Comparison of ENCODE assay signal across 11 cellular contexts in genomic region chr1:19458815-19459417, GRCh38. TPM values are rescaled to one million over a fixed set of nuclear protein-coding genes. Genes with fewer than 3 reads are reported as not detected.
A peak's percentile ranks its signal among the peaks of the same experiment; 100 is the strongest.
DNase-seq lines count a peak whose midpoint lies in the region; ATAC-seq and TF ChIP-seq lines count a peak whose summit lies in the region.
"Had no signal": no experiment of that assay in that cellular context is flagged by ENCODE, and none has a peak within 500 bp of the region (broad histone marks: within the 10 kb centered on the region; RNA-seq: fewer than 3 reads in every experiment).

No MANE protein-coding gene starts in this region.

- no peak overlapping the region for H3K4me3 Mint-ChIP-seq in nephron progenitor cell

- peak overlapping the region in 6 of 11 experiments; percentile 6 to 31 (median 20); a peak in 4 of 22 replicates for H3K9ac ChIP-seq in BLaER1 treated with 17β-estradiol and CSF1 and Interleukin-3, amounts not matched to agents 10 nM and 100 nM
- no peak overlapping the region for H3K9ac ChIP-seq in PC-3 (ENCODE audit: low read length)

- H3K9me2 ChIP-seq in PC-3 (replicated peaks; ENCODE audit: low read length), result no peaks in the 10 kb centered on the region

- TF ChIP-seq CTCF in PC-3 (conservative IDR thresholded peaks at IDR 0.05; ENCODE audit: low read depth, low read length) (no peak), epithelial cell of proximal tubule (conservative IDR thresholded peaks at IDR 0.05; ENCODE audit: low read depth, low read length) (peak; percentile 14), nephron progenitor cell (IDR thresholded peaks at IDR 0.05) (no peak), WERI-Rb-1 (IDR thresholded peaks at IDR 0.05; ENCODE audit: low read depth, low read length) (no peak)

- peak overlapping the region; percentile 71 to 99 (median 83) for H3K4me2 ChIP-seq in BLaER1 treated with 17β-estradiol and CSF1 and Interleukin-3, amounts not matched to agents 10 nM and 100 nM
- H3K4me2 ChIP-seq in PC-3 (ENCODE audit: low read length), result no peak overlapping the region

- CTCF ChIA-PET in PC-3 (lab: Charles Lee), result no interaction called here

- H3K27me3 ChIP-seq in BLaER1 treated with 17β-estradiol and CSF1 and Interleukin-3, amounts not matched to agents 10 nM and 100 nM, result no peaks in the 10 kb centered on the region
- H3K27me3 ChIP-seq in PC-3 (ENCODE audit: low read length) (no peaks in the 10 kb centered on the region), WERI-Rb-1 (ENCODE audit: insufficient read depth, low read depth, severe bottlenecking) (no peaks in the 10 kb centered on the region)
- H3K27me3 ChIP-seq: pancreas had no signal

- intact Hi-C loops in PC-3 (cut with micrococcal nuclease), result loop anchor here (10.0 kb wide), 1 partner anchor 64 kb away; no protein-coding TSS in a partner anchor

- no peak for DNase-seq in PC-3
- no peak for DNase-seq in epithelial cell of proximal tubule (ENCODE audit: low read depth)
- DNase-seq in nephron progenitor cell, result no peak
- no peak for DNase-seq in WERI-Rb-1
- DNase-seq: dermis blood vessel endothelial cell, NCI-H2171, pancreas had no signal

- no peaks in the 10 kb centered on the region for H3F3A ChIP-seq in PC-3 (ENCODE audit: low read length, unreplicated experiment)

- H4K20me1 ChIP-seq in BLaER1 treated with 17β-estradiol and CSF1 and Interleukin-3, amounts not matched to agents 10 nM and 100 nM, result peaks cover 66 to 100% (median 98%) of the 10 kb centered on the region in 11 experiments
- peaks cover 50% of the 10 kb centered on the region for H4K20me1 ChIP-seq in PC-3 (ENCODE audit: low read length)

- peaks cover 12% of the 10 kb centered on the region for H3K36me3 Mint-ChIP-seq in nephron progenitor cell (ENCODE audit: low read depth)

- H3K27ac ChIP-seq in BLaER1 treated with 17β-estradiol and CSF1 and Interleukin-3, amounts not matched to agents 10 nM and 100 nM, result peak overlapping the region in 7 of 11 experiments; percentile 17 to 72 (median 50); a peak in 9 of 22 replicates
- H3K27ac ChIP-seq in PC-3 (ENCODE audit: low read length) (no peak overlapping the region), WERI-Rb-1 (no peak overlapping the region)
- H3K27ac ChIP-seq: pancreas had no signal

- H3K79me2 ChIP-seq in PC-3 (ENCODE audit: low read length), result peaks cover 95% of the 10 kb centered on the region

- H3K4me1 Mint-ChIP-seq in nephron progenitor cell, result peaks cover 71% of the 10 kb centered on the region

- H3K36me3 ChIP-seq in BLaER1 treated with 17β-estradiol and CSF1 and Interleukin-3, amounts not matched to agents 10 nM and 100 nM, result peaks cover 0 to 24% (median 7%) of the 10 kb centered on the region in 11 experiments; a peak in 9 of 22 replicates
- H3K36me3 ChIP-seq in PC-3 (ENCODE audit: low read depth, low read length), result no peaks in the 10 kb centered on the region
- H3K36me3 ChIP-seq in WERI-Rb-1, result no peaks in the 10 kb centered on the region; the same call in 1 of the 2 replicates
- H3K36me3 ChIP-seq: pancreas had no signal

- BruUV-seq in PC-3 (replicated peaks; lab: Mats Ljungman, UMichigan), result no TSS peak

- ATAC-seq in PC-3 (peak; percentile 43), GM21367 (IDR thresholded peaks at IDR 0.05; ENCODE audit: unreplicated experiment) (no peak), HG02678 (IDR thresholded peaks at IDR 0.05; ENCODE audit: unreplicated experiment) (no peak), HG03378 (IDR thresholded peaks at IDR 0.05; ENCODE audit: unreplicated experiment) (no peak)

- no peaks in the 10 kb centered on the region for H3K27me3 Mint-ChIP-seq in nephron progenitor cell (ENCODE audit: low read depth, poor library complexity)

- H3K4me3 ChIP-seq in BLaER1 treated with 17β-estradiol and CSF1 and Interleukin-3, amounts not matched to agents 10 nM and 100 nM, result no peak overlapping the region
- H3K4me3 ChIP-seq in PC-3 (ENCODE audit: low read length) (no peak overlapping the region), epithelial cell of proximal tubule (ENCODE audit: low read depth, low read length) (no peak overlapping the region), WERI-Rb-1 (ENCODE audit: low read depth, low read length) (no peak overlapping the region)
- H3K4me3 ChIP-seq: pancreas had no signal

- H3K4me1 ChIP-seq in BLaER1 treated with 17β-estradiol and CSF1 and Interleukin-3, amounts not matched to agents 10 nM and 100 nM, result peaks cover 87 to 95% (median 89%) of the 10 kb centered on the region in 10 experiments
- peaks cover 24% of the 10 kb centered on the region for H3K4me1 ChIP-seq in PC-3 (ENCODE audit: insufficient read depth, low read length)

- POLR2A ChIA-PET in PC-3 (lab: Charles Lee; ENCODE audit: unreplicated experiment), result no interaction called here

- H3K9me3 ChIP-seq in BLaER1 treated with 17β-estradiol and CSF1 and Interleukin-3, amounts not matched to agents 10 nM and 100 nM (replicated peaks in 1 of 11), result no peaks in the 10 kb centered on the region
- H3K9me3 ChIP-seq in PC-3 (ENCODE audit: low read length) (no peaks in the 10 kb centered on the region), WERI-Rb-1 (ENCODE audit: severe bottlenecking) (no peaks in the 10 kb centered on the region)
- H3K9me3 ChIP-seq: pancreas had no signal

- H3K9me3 Mint-ChIP-seq in nephron progenitor cell, result no peaks in the 10 kb centered on the region

- H3K27ac Mint-ChIP-seq in nephron progenitor cell, result peak overlapping the region; percentile 70

- no peak overlapping the region for H2AFZ ChIP-seq in PC-3 (ENCODE audit: low read length)

RNA-seq across cellular contexts. Expression of gene CAPZB, which starts 26.4 kb away (rescaled TPM):
- total RNA-seq in PC-3 (2014; rRNA removed) (86.7 and 94.3 TPM in 2 replicates), epithelial cell of proximal tubule (74.9 and 105 TPM in 2 replicates)

Comparison
In these comparisons a context has a peak if more than half of its experiments do, and no peak if none do; other contexts are left out.
1. H3K27ac ChIP-seq: peak in BLaER1 treated with 17β-estradiol and CSF1 and Interleukin-3, amounts not matched to agents 10 nM and 100 nM (7 of 11); none in PC-3 (single experiment) and WERI-Rb-1 (single experiment).